In genomic region chr12:88388566-88389269, GRCh38 we compare ENCODE assay signal across 14 cellular contexts.
DNase-seq lines count a peak whose midpoint lies in the region; ATAC-seq lines count a peak whose summit lies in the region.
"Had no signal": no experiment of that assay in that cellular context is flagged by ENCODE, and none has a peak within 500 bp of the region (broad histone marks: within the 10 kb centered on the region; RNA-seq: fewer than 3 reads in every experiment).

No MANE protein-coding gene starts in this region.

- intact Hi-C loops in left colon (cut with DNase I, micrococcal nuclease): no loop called here

- no peak overlapping the region for H3K4me3 Mint-ChIP-seq in activated T-cell treated with anti-CD3 and anti-CD28 coated beads, Interleukin-2, amount 50 U/mL, for 24 hours
- H3K4me3 Mint-ChIP-seq: activated CD4-positive, alpha-beta memory T cell treated with anti-CD3 and anti-CD28 coated beads for 36 hours; activated naive CD8-positive, alpha-beta T cell treated with anti-CD3 and anti-CD28 coated beads, Interleukin-2, amount 10 ng/mL, durations not matched to agents 7 days and 5 days; memory B cell had no signal

- H3K27me3 Mint-ChIP-seq in activated T-cell treated with anti-CD3 and anti-CD28 coated beads, Interleukin-2, amount 50 U/mL, for 24 hours: peaks cover 5% of the 10 kb centered on the region
- H3K27me3 Mint-ChIP-seq: activated naive CD8-positive, alpha-beta T cell treated with anti-CD3 and anti-CD28 coated beads, Interleukin-2, amount 10 ng/mL, durations not matched to agents 7 days and 5 days had no signal

- H3K27ac Mint-ChIP-seq in activated T-cell treated with anti-CD3 and anti-CD28 coated beads, Interleukin-2, amount 50 U/mL, for 24 hours: no peak overlapping the region
- H3K27ac Mint-ChIP-seq: activated CD4-positive, alpha-beta memory T cell treated with anti-CD3 and anti-CD28 coated beads for 36 hours; activated naive CD8-positive, alpha-beta T cell treated with anti-CD3 and anti-CD28 coated beads, Interleukin-2, amount 10 ng/mL, durations not matched to agents 7 days and 5 days; memory B cell had no signal

- ATAC-seq in GM19351 (IDR thresholded peaks at IDR 0.05; ENCODE audit: unreplicated experiment): peak; percentile 39
- peak; percentile 42 for ATAC-seq in HG03378 (IDR thresholded peaks at IDR 0.05; ENCODE audit: unreplicated experiment)
- no peak for ATAC-seq in GM21723 (IDR thresholded peaks at IDR 0.05; ENCODE audit: unreplicated experiment)
- ATAC-seq in left colon: no peak
- ATAC-seq: right lobe of liver had no signal

- H3K4me1 Mint-ChIP-seq in activated T-cell treated with anti-CD3 and anti-CD28 coated beads, Interleukin-2, amount 50 U/mL, for 24 hours (ENCODE audit: low read depth): peaks cover 8% of the 10 kb centered on the region
- H3K4me1 Mint-ChIP-seq: activated naive CD8-positive, alpha-beta T cell treated with anti-CD3 and anti-CD28 coated beads, Interleukin-2, amount 10 ng/mL, durations not matched to agents 7 days and 5 days; memory B cell had no signal

- DNase-seq in AG08395 (ENCODE audit: low spot score) (peak; percentile 9), amniotic stem cell (lab: John Stamatoyannopoulos, UW) (peak; percentile 31), left colon (no peak)
- no peak for DNase-seq in activated CD8-positive, alpha-beta memory T cell treated with anti-CD3 and anti-CD28 coated beads, Interleukin-2, amount 50 U/mL, for 48 hours
- DNase-seq in activated T-cell treated with anti-CD3 and anti-CD28 coated beads, Interleukin-2, amount 50 U/mL, for 24 hours: no peak
- DNase-seq: activated CD4-positive, alpha-beta memory T cell treated with anti-CD3 and anti-CD28 coated beads for 36 hours; activated naive CD8-positive, alpha-beta T cell treated with anti-CD3 and anti-CD28 coated beads, Interleukin-2, amount 10 ng/mL, durations not matched to agents 7 days and 5 days; head of caudate nucleus; NCI-H526 treated with DMSO at 0.1 percent for 48 hours; right lobe of liver had no signal

- no peaks in the 10 kb centered on the region for H3K36me3 Mint-ChIP-seq in activated T-cell treated with anti-CD3 and anti-CD28 coated beads, Interleukin-2, amount 50 U/mL, for 24 hours (ENCODE audit: low read depth)
- H3K36me3 Mint-ChIP-seq: activated CD4-positive, alpha-beta memory T cell treated with anti-CD3 and anti-CD28 coated beads for 36 hours; activated naive CD8-positive, alpha-beta T cell treated with anti-CD3 and anti-CD28 coated beads, Interleukin-2, amount 10 ng/mL, durations not matched to agents 7 days and 5 days; memory B cell had no signal

- H3K9me3 Mint-ChIP-seq in activated T-cell treated with anti-CD3 and anti-CD28 coated beads, Interleukin-2, amount 50 U/mL, for 24 hours: peaks cover 3% of the 10 kb centered on the region
- H3K9me3 Mint-ChIP-seq: activated naive CD8-positive, alpha-beta T cell treated with anti-CD3 and anti-CD28 coated beads, Interleukin-2, amount 10 ng/mL, durations not matched to agents 7 days and 5 days had no signal

Comparison
In these comparisons a context has a peak if more than half of its experiments do, and no peak if none do; other contexts are left out.
1. DNase-seq: peak in AG08395 (single experiment) and amniotic stem cell (single experiment); none in left colon (0 of 2), activated CD8-positive, alpha-beta memory T cell treated with anti-CD3 and anti-CD28 coated beads, Interleukin-2, amount 50 U/mL, for 48 hours (single experiment) and activated T-cell treated with anti-CD3 and anti-CD28 coated beads, Interleukin-2, amount 50 U/mL, for 24 hours (single experiment).
2. ATAC-seq: peak in GM19351 (single experiment) and HG03378 (single experiment); none in GM21723 (single experiment) and left colon (single experiment).